In genomic region chr17:72525225-72525988, GRCh38 we compare ENCODE assay signal across 20 cellular contexts.
DNase-seq lines count a peak whose midpoint lies in the region; TF ChIP-seq lines count a peak whose summit lies in the region.
"Had no signal": no experiment of that assay in that cellular context is flagged by ENCODE, and none has a peak within 500 bp of the region (broad histone marks: within the 10 kb centered on the region; RNA-seq: fewer than 3 reads in every experiment).

No MANE protein-coding gene starts in this region.

- H3K4me2 ChIP-seq in smooth muscle cell: peak overlapping the region; percentile 8
- H3K4me2 ChIP-seq: SK-N-SH had no signal

- H3K4me3 ChIP-seq in mucosa of rectum (ENCODE audit: low read length in 2 of 2) (peak overlapping the region; percentile 49 to 57), smooth muscle cell (no peak overlapping the region), sigmoid colon (no peak overlapping the region)
- H3K4me3 ChIP-seq: lung had no signal

- WGBS in smooth muscle cell (ENCODE audit: low lambda C conversion rate): 46% methylated on average over 5 of the region's 5 CpGs
- 9 to 24% methylated on average over 5 of the region's 5 CpGs for WGBS in sigmoid colon, 2 donors

- H3K9ac ChIP-seq in mucosa of rectum (ENCODE audit: low read depth in 1 of 2, low read length in 2 of 2) (peak overlapping the region; percentile 23 to 56), smooth muscle cell (ENCODE audit: low read depth) (no peak overlapping the region)
- H3K9ac ChIP-seq: SK-N-SH had no signal

- H3K27me3 ChIP-seq in mucosa of rectum (ENCODE audit: control insufficient read depth in 2 of 2, insufficient read depth in 2 of 2, low read length in 2 of 2): no peaks in the 10 kb centered on the region
- H3K27me3 ChIP-seq in smooth muscle cell (ENCODE audit: low read depth): no peaks in the 10 kb centered on the region
- H3K27me3 ChIP-seq in sigmoid colon: no peaks in the 10 kb centered on the region

- no peak for TF ChIP-seq POLR2A in sigmoid colon (IDR thresholded peaks at IDR 0.05)

- no peak for TF ChIP-seq EP300 in sigmoid colon (IDR thresholded peaks at IDR 0.05)

- intact Hi-C loops in sigmoid colon (cut with DNase I): no loop called here

- no peaks in the 10 kb centered on the region for H3K36me3 ChIP-seq in mucosa of rectum (ENCODE audit: control insufficient read depth in 2 of 2, insufficient read depth in 2 of 2, low read length in 2 of 2)
- H3K36me3 ChIP-seq in smooth muscle cell (ENCODE audit: low read depth): no peaks in the 10 kb centered on the region
- no peaks in the 10 kb centered on the region for H3K36me3 ChIP-seq in sigmoid colon

- H4K20me1 ChIP-seq in smooth muscle cell (ENCODE audit: low read depth): peaks cover 89% of the 10 kb centered on the region

- peak; percentile 56 for DNase-seq in HuH-7 (ENCODE audit: low spot score)
- DNase-seq in smooth muscle cell (lab: John Stamatoyannopoulos, UW; ENCODE audit: unreplicated experiment): no peak
- DNase-seq in iPS-NIHi11 (ENCODE audit: low spot score): no peak
- no peak for DNase-seq in sigmoid colon
- DNase-seq in NCI-H1694 treated with DMSO at 0.1 percent for 48 hours (lab: John Stamatoyannopoulos, UW): no peak
- DNase-seq in GM20000 (ENCODE audit: low spot score): no peak
- DNase-seq: activated CD4-positive, alpha-beta T cell treated with anti-CD3 and anti-CD28 coated beads for 36 hours; activated effector memory CD4-positive, alpha-beta T cell treated with Interleukin-2 at 50 U/mL for 16 hours; activated T-cell treated with anti-CD3 and anti-CD28 coated beads for 4 hours; DND-41; H9; islet precursor cell; NCI-H1417 treated with DMSO at 0.1 percent for 48 hours; NCI-H446; SK-N-SH; T-helper 17 cell; trophoblast cell had no signal

- no peak overlapping the region for H2AFZ ChIP-seq in smooth muscle cell (ENCODE audit: low read depth)

- H3K9me3 ChIP-seq in mucosa of rectum (ENCODE audit: control insufficient read depth in 2 of 2, low read length in 2 of 2) (no peaks in the 10 kb centered on the region), smooth muscle cell (replicated peaks; ENCODE audit: low read depth) (no peaks in the 10 kb centered on the region), sigmoid colon (no peaks in the 10 kb centered on the region)
- H3K9me3 ChIP-seq: SK-N-SH had no signal

- H3K4me1 ChIP-seq in mucosa of rectum (ENCODE audit: control insufficient read depth in 2 of 2, insufficient read depth in 2 of 2, low read length in 2 of 2) (peaks cover 27 to 48% of the 10 kb centered on the region in 2 donors), smooth muscle cell (ENCODE audit: low read depth) (peaks cover 4% of the 10 kb centered on the region), sigmoid colon (no peaks in the 10 kb centered on the region)

- H3K27ac ChIP-seq in cingulate gyrus (ENCODE audit: low read depth, low read length) (peak overlapping the region; percentile 10), mucosa of rectum (ENCODE audit: low read depth in 2 of 2, low read length in 2 of 2) (peak overlapping the region; percentile 88 to 90), smooth muscle cell (ENCODE audit: low read depth) (no peak overlapping the region), sigmoid colon (no peak overlapping the region)

- no peak for TF ChIP-seq CTCF in smooth muscle cell (IDR thresholded peaks at IDR 0.05; ENCODE audit: borderline replicate concordance, insufficient read depth, poor library complexity, severe bottlenecking)
- no peak for TF ChIP-seq CTCF in sigmoid colon (IDR thresholded peaks at IDR 0.05)
- TF ChIP-seq CTCF in GM20000 (IDR thresholded peaks at IDR 0.05; ENCODE audit: extremely low read depth, missing control alignments): no peak

- H3F3A ChIP-seq in smooth muscle cell (ENCODE audit: low read depth): no peaks in the 10 kb centered on the region

- H3K79me2 ChIP-seq in smooth muscle cell (ENCODE audit: low read depth): peaks cover 51% of the 10 kb centered on the region

Comparison
In these comparisons a context has a peak if more than half of its experiments do, and no peak if none do; other contexts are left out.
1. H3K27ac ChIP-seq: peak in cingulate gyrus (single experiment) and mucosa of rectum (2 of 2); none in smooth muscle cell (single experiment) and sigmoid colon (0 of 4).
2. H3K4me3 ChIP-seq: peak in mucosa of rectum (2 of 2); none in smooth muscle cell (single experiment) and sigmoid colon (0 of 4).